In the genomic region with DNA sequence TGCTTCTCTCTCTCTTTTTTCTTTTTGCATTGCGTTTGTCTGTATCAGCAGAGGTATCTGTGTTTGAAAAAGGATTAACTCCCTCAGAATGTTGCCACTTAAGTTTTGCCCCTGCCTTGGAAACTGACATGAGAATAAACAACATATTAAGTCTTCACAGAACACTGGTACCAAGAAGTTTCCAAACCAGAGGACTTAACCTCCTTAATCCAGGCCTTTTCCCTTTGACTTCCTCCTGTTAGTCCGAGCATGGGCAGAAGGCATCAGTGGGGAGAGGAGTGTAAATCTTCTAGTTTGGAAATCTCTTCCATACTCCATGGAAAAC, we compare ENCODE assay signal across 15 cellular contexts.
"Had no signal": no experiment of that assay in that cellular context is flagged by ENCODE, and none has a peak within 500 bp of the region (broad histone marks: within the 10 kb centered on the region; RNA-seq: fewer than 3 reads in every experiment).

No MANE protein-coding gene starts in this region.

- H3K4me3 ChIP-seq: ovary, thoracic aorta had no signal

- H3K27ac Mint-ChIP-seq: activated CD4-positive, alpha-beta memory T cell treated with anti-CD3 and anti-CD28 coated beads for 36 hours; activated T-cell treated with anti-CD3 and anti-CD28 coated beads, Interleukin-2, amount 50 U/mL, for 72 hours; immature natural killer cell; T-helper 2 cell treated with Interferon-gamma antibody and Interleukin-4, amounts not matched to agents 5 μg/mL and 100 μg/mL, for 36 hours had no signal

- H3K9me3 Mint-ChIP-seq: activated CD4-positive, alpha-beta memory T cell treated with anti-CD3 and anti-CD28 coated beads for 36 hours; stimulated activated naive CD8-positive, alpha-beta T cell treated with anti-CD3 and anti-CD28 coated beads, Interleukin-15, amount 100 ng/mL, for 72 hours; T-helper 2 cell treated with Interferon-gamma antibody and Interleukin-4, amounts not matched to agents 5 μg/mL and 100 μg/mL, for 36 hours had no signal

- H3K36me3 Mint-ChIP-seq: activated CD4-positive, alpha-beta memory T cell treated with anti-CD3 and anti-CD28 coated beads for 36 hours; immature natural killer cell had no signal

- H3K27ac ChIP-seq: ovary, thoracic aorta had no signal

- H3K27me3 ChIP-seq: ovary had no signal

- DNase-seq: activated CD4-positive, alpha-beta memory T cell treated with anti-CD3 and anti-CD28 coated beads for 36 hours; activated CD4-positive, alpha-beta T cell treated with anti-CD3 and anti-CD28 coated beads for 1 hour; activated T-cell treated with anti-CD3 and anti-CD28 coated beads, Interleukin-2, amount 50 U/mL, for 72 hours; cortex of kidney; effector memory CD4-positive, alpha-beta T cell; immature natural killer cell; mammary epithelial cell; ovary; stimulated activated CD4-positive, alpha-beta T cell treated with anti-CD3 and anti-CD28 coated beads, Interleukin-15, amount 100 ng/mL, for 24 hours; stimulated activated CD4-positive, alpha-beta T cell treated with anti-CD3 and anti-CD28 coated beads, Interleukin-4, amount 100 ng/mL, for 24 hours; stimulated activated naive CD8-positive, alpha-beta T cell treated with anti-CD3 and anti-CD28 coated beads, Interleukin-15, amount 100 ng/mL, for 72 hours had no signal

- H3K4me1 Mint-ChIP-seq: central memory CD8-positive, alpha-beta T cell; immature natural killer cell; stimulated activated naive CD8-positive, alpha-beta T cell treated with anti-CD3 and anti-CD28 coated beads, Interleukin-15, amount 100 ng/mL, for 72 hours had no signal

- H3K27me3 Mint-ChIP-seq: activated CD4-positive, alpha-beta memory T cell treated with anti-CD3 and anti-CD28 coated beads for 36 hours; central memory CD8-positive, alpha-beta T cell had no signal

- ATAC-seq: activated T-cell treated with anti-CD3 and anti-CD28 coated beads, Interleukin-2, amount 50 U/mL, for 72 hours; left lobe of liver; stimulated activated naive CD8-positive, alpha-beta T cell treated with anti-CD3 and anti-CD28 coated beads, Interleukin-15, amount 100 ng/mL, for 72 hours had no signal

- H3K4me3 Mint-ChIP-seq: activated CD4-positive, alpha-beta memory T cell treated with anti-CD3 and anti-CD28 coated beads for 36 hours; activated T-cell treated with anti-CD3 and anti-CD28 coated beads, Interleukin-2, amount 50 U/mL, for 72 hours; central memory CD8-positive, alpha-beta T cell; immature natural killer cell; stimulated activated naive CD8-positive, alpha-beta T cell treated with anti-CD3 and anti-CD28 coated beads, Interleukin-15, amount 100 ng/mL, for 72 hours; T-helper 2 cell treated with Interferon-gamma antibody and Interleukin-4, amounts not matched to agents 5 μg/mL and 100 μg/mL, for 36 hours had no signal

- H3K9me3 ChIP-seq: ovary, thoracic aorta had no signal

- H3K36me3 ChIP-seq: ovary, thoracic aorta had no signal
